Comparison of ENCODE assay signal across 9 cellular contexts in genomic region chr12:1630827-1631591, GRCh38. TPM values are rescaled to one million over a fixed set of nuclear protein-coding genes. Genes with fewer than 3 reads are reported as not detected.
DNase-seq lines count a peak whose midpoint lies in the region; ATAC-seq and TF ChIP-seq lines count a peak whose summit lies in the region.
"Had no signal": no experiment of that assay in that cellular context is flagged by ENCODE, and none has a peak within 500 bp of the region (broad histone marks: within the 10 kb centered on the region; RNA-seq: fewer than 3 reads in every experiment).

No MANE protein-coding gene starts in this region.

- no peak overlapping the region for H3K27ac ChIP-seq in effector memory CD4-positive, alpha-beta T cell (ENCODE audit: insufficient read depth, low read length, poor library complexity, severe bottlenecking)

- peaks cover 15% of the 10 kb centered on the region for H3K4me1 ChIP-seq in effector memory CD4-positive, alpha-beta T cell (ENCODE audit: control insufficient read depth, insufficient read depth, low read length, poor library complexity, severe bottlenecking)

- no peaks in the 10 kb centered on the region for H3K36me3 ChIP-seq in effector memory CD4-positive, alpha-beta T cell (ENCODE audit: control insufficient read depth, insufficient read depth, low read length)

- peak overlapping the region in 2 of 7 donors; percentile 18 to 37 for H3K27ac Mint-ChIP-seq in CD14-positive monocyte
- no peak overlapping the region for H3K27ac Mint-ChIP-seq in neural crest cell (ENCODE audit: unreplicated experiment)

- peaks cover 24% of the 10 kb centered on the region for H3K27me3 ChIP-seq in effector memory CD4-positive, alpha-beta T cell (replicated peaks; ENCODE audit: control insufficient read depth, insufficient read depth, low read length, poor library complexity, severe bottlenecking)

- H3K9me3 ChIP-seq in effector memory CD4-positive, alpha-beta T cell (ENCODE audit: control insufficient read depth, low read length) = no peaks in the 10 kb centered on the region

- peaks cover 25 to 30% of the 10 kb centered on the region in 2 donors for H3K36me3 Mint-ChIP-seq in CD14-positive monocyte
- H3K36me3 Mint-ChIP-seq in neural crest cell (ENCODE audit: low read depth) = no peaks in the 10 kb centered on the region

- TF ChIP-seq CTCF in CD14-positive monocyte (IDR thresholded peaks at IDR 0.05) = no peak
- TF ChIP-seq CTCF in neural crest cell (conservative IDR thresholded peaks at IDR 0.05) = no peak

- H3K9me3 Mint-ChIP-seq in CD14-positive monocyte (peaks cover 0 to 10% (median 6%) of the 10 kb centered on the region in 7 donors), neural crest cell (no peaks in the 10 kb centered on the region)

- peak overlapping the region; percentile 79 to 92 for H3K4me3 Mint-ChIP-seq in CD14-positive monocyte
- peak overlapping the region; percentile 78 for H3K4me3 Mint-ChIP-seq in neural crest cell

- intact Hi-C loops in CD14-positive monocyte (cut with micrococcal nuclease) = no loop called here

- peak overlapping the region; percentile 48 for H3K4me3 ChIP-seq in effector memory CD4-positive, alpha-beta T cell (ENCODE audit: insufficient read depth, low read depth, low read length, poor library complexity, severe bottlenecking)

- DNase-seq in CD14-positive monocyte (ENCODE audit: low spot score) (no peak), LHCN-M2 (ENCODE audit: low read depth) (peak; percentile 57), neural crest cell (ENCODE audit: low read depth, low spot score) (peak; percentile 11), NCI-H1092 treated with DMSO at 0.1 percent for 48 hours (lab: John Stamatoyannopoulos, UW) (no peak), NCI-H1105 (lab: John Stamatoyannopoulos, UW) (no peak)
- no peak for DNase-seq in effector memory CD4-positive, alpha-beta T cell

- peaks cover 61% of the 10 kb centered on the region for H3K4me1 Mint-ChIP-seq in CD14-positive monocyte
- peaks cover 35% of the 10 kb centered on the region for H3K4me1 Mint-ChIP-seq in neural crest cell

- H3K27me3 Mint-ChIP-seq in CD14-positive monocyte (ENCODE audit: low read depth in 3 of 3) (peaks cover 35 to 41% (median 41%) of the 10 kb centered on the region in 3 donors), neural crest cell (ENCODE audit: low read depth) (peaks cover 74% of the 10 kb centered on the region)

- ATAC-seq in HG03571 (IDR thresholded peaks at IDR 0.05; ENCODE audit: unreplicated experiment) (no peak), HG03280 (IDR thresholded peaks at IDR 0.05; ENCODE audit: unreplicated experiment) (no peak)

RNA-seq across cellular contexts. Expression of gene WNT5B, which starts 2.0 kb away (rescaled TPM):
- polyA plus RNA-seq in CD14-positive monocyte = 1 to 10 TPM; 2.7 to 4.1 TPM
- 29.9 and 50.9 TPM in 2 replicates for total RNA-seq in LHCN-M2 (2014; rRNA removed)
- polyA plus RNA-seq in LHCN-M2 (2012) = 45.9 TPM
- 14.0 and 14.2 TPM in 2 replicates for total RNA-seq in neural crest cell
- total RNA-seq: mononuclear cell had no signal

RNA-seq across cellular contexts. Expression of gene FBXL14, which starts 36.6 kb away (rescaled TPM):
- polyA plus RNA-seq in CD14-positive monocyte = 1 to 10 TPM; 6.2 to 7.2 TPM
- 14.4 and 17.2 TPM in 2 replicates for total RNA-seq in LHCN-M2 (2014; rRNA removed)
- polyA plus RNA-seq in LHCN-M2 (2012) = 5.9 TPM
- total RNA-seq in neural crest cell = 28.0 and 33.7 TPM in 2 replicates

RNA-seq across cellular contexts. Expression of gene ADIPOR2, which starts 59.9 kb away (rescaled TPM):
- 1 to 10 TPM; 3.9 to 6.2 TPM for polyA plus RNA-seq in CD14-positive monocyte
- total RNA-seq in LHCN-M2 (2014; rRNA removed) = 22.1 and 26.3 TPM in 2 replicates
- polyA plus RNA-seq in LHCN-M2 (2012) = 23.9 TPM
- total RNA-seq in neural crest cell = 56.7 and 59.4 TPM in 2 replicates

Comparison
In these comparisons a context has a peak if more than half of its experiments do, and no peak if none do; other contexts are left out.
1. DNase-seq: peak in LHCN-M2 (single experiment) and neural crest cell (single experiment); none in CD14-positive monocyte (single experiment), effector memory CD4-positive, alpha-beta T cell (0 of 3), NCI-H1092 treated with DMSO at 0.1 percent for 48 hours (single experiment) and NCI-H1105 (single experiment).